Comparison of ENCODE assay signal across 7 cellular contexts in genomic region chr22:39358196-39358595, GRCh38. TPM values are rescaled to one million over a fixed set of nuclear protein-coding genes. Genes with fewer than 3 reads are reported as not detected.
DNase-seq lines count a peak whose midpoint lies in the region; ATAC-seq and TF ChIP-seq lines count a peak whose summit lies in the region.
"Not testable (repeated sequence)": the region's sequence is repeated elsewhere in the genome, so short reads cannot be mapped to it uniquely, and the experiment has no call there.

No MANE protein-coding gene starts in this region.

- POLR2A ChIA-PET in HCT116 (lab: Charles Lee), result interaction anchor here (1.1 kb wide), 1 partner anchor 38 kb away, joined by 4 read pairs; the partner anchor contains the start of gene RPL3

- H3K4me3 ChIP-seq in HCT116 (replicated peaks in 1 of 2; ENCODE audit: low read depth in 1 of 2, low read length in 2 of 2); WERI-Rb-1 (ENCODE audit: low read depth, low read length); testis: not testable (repeated sequence)

- WGBS in testis, 2 donors, result 61 to 64% methylated on average over 15 to 16 of the region's 17 CpGs

- CTCF ChIA-PET in HCT116 (lab: Charles Lee), result not testable (repeated sequence)

- H3K9me3 ChIP-seq in HCT116 (ENCODE audit: control insufficient read depth in 1 of 2, insufficient read depth in 1 of 2, low read depth in 1 of 2, low read length in 2 of 2); WERI-Rb-1 (ENCODE audit: severe bottlenecking); testis: not testable (repeated sequence)

- H3K27me3 Mint-ChIP-seq in brain, result not testable (repeated sequence)
- H3K27me3 Mint-ChIP-seq in glutamatergic neuron (ENCODE audit: unreplicated experiment) (peaks cover 20% of the 10 kb centered on the region), nephron progenitor cell (ENCODE audit: low read depth, poor library complexity) (peaks cover 10% of the 10 kb centered on the region)

- TF ChIP-seq RAD21 in HCT116 (IDR thresholded peaks at IDR 0.05; ENCODE audit: low read depth), result not testable (repeated sequence)

- DNase-seq in G401 (ENCODE audit: low spot score), result peak; percentile 72
- DNase-seq in HCT116 (ENCODE audit: low read depth, low spot score); WERI-Rb-1; glutamatergic neuron; nephron progenitor cell: not testable (repeated sequence)
- DNase-seq in testis, result peak; percentile 40

- not testable (repeated sequence) for H3K9me3 Mint-ChIP-seq in brain, nephron progenitor cell
- peaks cover 11% of the 10 kb centered on the region for H3K9me3 Mint-ChIP-seq in glutamatergic neuron (ENCODE audit: unreplicated experiment)

- peaks cover 23% of the 10 kb centered on the region for H3K4me1 Mint-ChIP-seq in brain
- peaks cover 26% of the 10 kb centered on the region for H3K4me1 Mint-ChIP-seq in glutamatergic neuron (ENCODE audit: low read depth, unreplicated experiment)
- H3K4me1 Mint-ChIP-seq in nephron progenitor cell, result peaks cover 50% of the 10 kb centered on the region

- TF ChIP-seq POLR2A in HCT116 (IDR thresholded peaks at IDR 0.05; ENCODE audit: borderline replicate concordance, extremely low read depth, insufficient read depth, insufficient read length), result peak; percentile 41
- not testable (repeated sequence) for TF ChIP-seq POLR2A in testis (IDR thresholded peaks at IDR 0.05)

- RAD21 ChIA-PET in HCT116 (lab: Charles Lee; ENCODE audit: low non-redundant PET in 1 of 2, low total read pairs in 2 of 2, uncharacterized antibody in 2 of 2, unreplicated experiment in 2 of 2), result not testable (repeated sequence)

- TF ChIP-seq CTCF in HCT116 (IDR thresholded peaks at IDR 0.05 in 2 of 3, conservative IDR thresholded peaks at IDR 0.05 in 1 of 3; ENCODE audit: borderline replicate concordance in 1 of 3, insufficient read depth in 1 of 3, low read depth in 2 of 3, low read length in 2 of 3); WERI-Rb-1 (IDR thresholded peaks at IDR 0.05; ENCODE audit: low read depth, low read length); brain (conservative IDR thresholded peaks at IDR 0.05); glutamatergic neuron (IDR thresholded peaks at IDR 0.05; ENCODE audit: partially characterized antibody, unreplicated experiment); nephron progenitor cell (IDR thresholded peaks at IDR 0.05); testis (IDR thresholded peaks at IDR 0.05): not testable (repeated sequence)

- peaks cover 20 to 44% of the 10 kb centered on the region in 2 experiments for H3K4me1 ChIP-seq in HCT116 (ENCODE audit: control insufficient read depth in 1 of 2, insufficient read depth in 2 of 2, low read length in 2 of 2)
- peaks cover 16% of the 10 kb centered on the region for H3K4me1 ChIP-seq in testis

- not testable (repeated sequence) for H3K27me3 ChIP-seq in HCT116 (ENCODE audit: insufficient read depth, low read length); WERI-Rb-1 (ENCODE audit: insufficient read depth, low read depth, severe bottlenecking); testis

- H3K36me3 Mint-ChIP-seq in brain (peaks cover 32% of the 10 kb centered on the region), nephron progenitor cell (ENCODE audit: low read depth) (peaks cover 16% of the 10 kb centered on the region)
- not testable (repeated sequence) for H3K36me3 Mint-ChIP-seq in glutamatergic neuron (ENCODE audit: unreplicated experiment)

- ATAC-seq in HCT116, result not testable (repeated sequence)

- not testable (repeated sequence) for H3K79me2 ChIP-seq in HCT116 (ENCODE audit: insufficient read depth, low read length)

- peak overlapping the region in 3 of 5 experiments; percentile 31 to 79 (median 59) for H3K27ac Mint-ChIP-seq in brain
- H3K27ac Mint-ChIP-seq in glutamatergic neuron (ENCODE audit: unreplicated experiment), result peak overlapping the region; percentile 57
- H3K27ac Mint-ChIP-seq in nephron progenitor cell, result peak overlapping the region; percentile 88

- H3K27ac ChIP-seq in HCT116 (ENCODE audit: low read depth, low read length); testis: not testable (repeated sequence)
- peak overlapping the region; percentile 56 for H3K27ac ChIP-seq in WERI-Rb-1

- intact Hi-C loops in HCT116 (cut with micrococcal nuclease); testis (cut with DNase I; ENCODE audit: low total_unique reads): not testable (repeated sequence)

- in situ Hi-C loops in G401 (cut with HindIII; ENCODE audit: low sequenced_read_pairs), result loop anchor here (10.0 kb wide), 1 partner anchor 47 kb away; no protein-coding TSS in a partner anchor

- not testable (repeated sequence) for H4K20me1 ChIP-seq in HCT116 (ENCODE audit: insufficient read depth)

- not testable (repeated sequence) for H3K9me2 ChIP-seq in HCT116 (ENCODE audit: insufficient read depth)

- H3K9ac ChIP-seq in HCT116 (ENCODE audit: low read length), result not testable (repeated sequence)

- not testable (repeated sequence) for H2AFZ ChIP-seq in HCT116 (ENCODE audit: low read depth, low read length, poor library complexity, severe bottlenecking)

- H3K36me3 ChIP-seq in HCT116 (ENCODE audit: control insufficient read depth in 1 of 2, insufficient read depth in 2 of 2, low read length in 2 of 2); testis (ENCODE audit: low read depth, missing control alignments): not testable (repeated sequence)
- H3K36me3 ChIP-seq in WERI-Rb-1, result peaks cover 14% of the 10 kb centered on the region

- not testable (repeated sequence) for H3K4me3 Mint-ChIP-seq in brain; glutamatergic neuron (ENCODE audit: unreplicated experiment); nephron progenitor cell

- not testable (repeated sequence) for BruUV-seq in HCT116 (replicated peaks; lab: Mats Ljungman, UMichigan)

- H3K4me2 ChIP-seq in HCT116 (ENCODE audit: low read length), result not testable (repeated sequence)

RNA-seq across cellular contexts. Expression of gene SYNGR1, which starts 8.4 kb away (rescaled TPM):
- total RNA-seq in G401 (2014; rRNA removed; shearing (Covaris generic)), result 48.0 and 67.0 TPM in 2 replicates
- total RNA-seq in HCT116 (2021; ENCODE audit: unreplicated experiment) (20.7 TPM), glutamatergic neuron (ENCODE audit: unreplicated experiment) (49.5 TPM), testis (10 to 100 TPM; 20.4 to 32.5 TPM)
- 31.1 and 42.6 TPM in 2 replicates for polyA plus RNA-seq in HCT116 (2012)
- polyA plus RNA-seq in brain (ENCODE audit: insufficient read depth, low read depth, low replicate concordance) (55.1 TPM), testis (ENCODE audit: insufficient read depth, low read depth, low replicate concordance) (46.8 TPM)

RNA-seq across cellular contexts. Expression of gene RPL3, which starts 38.8 kb away (rescaled TPM):
- 6,349 and 7,167 TPM in 2 replicates for total RNA-seq in G401 (2014; rRNA removed; shearing (Covaris generic))
- total RNA-seq in HCT116 (2021; ENCODE audit: unreplicated experiment), result 2,966 TPM
- polyA plus RNA-seq in HCT116 (2012), result 4,751 and 5,637 TPM in 2 replicates
- 2,313 TPM for polyA plus RNA-seq in brain (ENCODE audit: insufficient read depth, low read depth, low replicate concordance)
- total RNA-seq in glutamatergic neuron (ENCODE audit: unreplicated experiment), result 1,061 TPM
- 1,000 to 10,000 TPM; 1,087 to 2,075 TPM for total RNA-seq in testis
- 2,042 TPM for polyA plus RNA-seq in testis (ENCODE audit: insufficient read depth, low read depth, low replicate concordance)

RNA-seq across cellular contexts. Expression of gene TAB1, which starts 41.4 kb away (rescaled TPM):
- total RNA-seq in G401 (2014; rRNA removed; shearing (Covaris generic)), result 35.1 and 38.2 TPM in 2 replicates
- total RNA-seq in HCT116 (2021; ENCODE audit: unreplicated experiment) (25.4 TPM), glutamatergic neuron (ENCODE audit: unreplicated experiment) (27.5 TPM), testis (10 to 100 TPM; 29.8 to 35.7 TPM)
- 16.6 and 17.3 TPM in 2 replicates for polyA plus RNA-seq in HCT116 (2012)
- polyA plus RNA-seq in brain (ENCODE audit: insufficient read depth, low read depth, low replicate concordance) (34.5 TPM), testis (ENCODE audit: insufficient read depth, low read depth, low replicate concordance) (21.9 TPM)
